1 cellular context compared by ENCODE assay signal in genomic region chr11:26778000-26778757, GRCh38.
TF ChIP-seq lines count a peak whose summit lies in the region.

No MANE protein-coding gene starts in this region.

TF ChIP-seq in HepG2, 621 proteins besides CTCF, POLR2A, EP300 and RAD21:
- TF ChIP-seq ZNF20 (CRISPR knock-in tag; IDR thresholded peaks at IDR 0.05) (no peak), ZNF816 (CRISPR knock-in tag; IDR thresholded peaks at IDR 0.05; ENCODE audit: borderline replicate concordance) (no peak), DR1 (CRISPR knock-in tag; IDR thresholded peaks at IDR 0.05) (no peak), TOE1 (CRISPR knock-in tag; IDR thresholded peaks at IDR 0.05) (no peak), ZNF569 (CRISPR knock-in tag; IDR thresholded peaks at IDR 0.05; ENCODE audit: borderline replicate concordance) (no peak), HNF4A (CRISPR knock-in tag; IDR thresholded peaks at IDR 0.05) (no peak), REPIN1 (CRISPR knock-in tag; IDR thresholded peaks at IDR 0.05; ENCODE audit: borderline replicate concordance, low read depth) (no peak)
- TF ChIP-seq, protein P1, sequence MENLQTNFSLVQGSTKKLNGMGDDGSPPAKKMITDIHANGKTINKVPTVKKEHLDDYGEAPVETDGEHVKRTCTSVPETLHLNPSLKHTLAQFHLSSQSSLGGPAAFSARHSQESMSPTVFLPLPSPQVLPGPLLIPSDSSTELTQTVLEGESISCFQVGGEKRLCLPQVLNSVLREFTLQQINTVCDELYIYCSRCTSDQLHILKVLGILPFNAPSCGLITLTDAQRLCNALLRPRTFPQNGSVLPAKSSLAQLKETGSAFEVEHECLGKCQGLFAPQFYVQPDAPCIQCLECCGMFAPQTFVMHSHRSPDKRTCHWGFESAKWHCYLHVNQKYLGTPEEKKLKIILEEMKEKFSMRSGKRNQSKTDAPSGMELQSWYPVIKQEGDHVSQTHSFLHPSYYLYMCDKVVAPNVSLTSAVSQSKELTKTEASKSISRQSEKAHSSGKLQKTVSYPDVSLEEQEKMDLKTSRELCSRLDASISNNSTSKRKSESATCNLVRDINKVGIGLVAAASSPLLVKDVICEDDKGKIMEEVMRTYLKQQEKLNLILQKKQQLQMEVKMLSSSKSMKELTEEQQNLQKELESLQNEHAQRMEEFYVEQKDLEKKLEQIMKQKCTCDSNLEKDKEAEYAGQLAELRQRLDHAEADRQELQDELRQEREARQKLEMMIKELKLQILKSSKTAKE (CRISPR knock-in tag; IDR thresholded peaks at IDR 0.05; ENCODE audit: borderline replicate concordance), result no peak
